ENCODE assay signal across 16 cellular contexts in the genomic region with DNA sequence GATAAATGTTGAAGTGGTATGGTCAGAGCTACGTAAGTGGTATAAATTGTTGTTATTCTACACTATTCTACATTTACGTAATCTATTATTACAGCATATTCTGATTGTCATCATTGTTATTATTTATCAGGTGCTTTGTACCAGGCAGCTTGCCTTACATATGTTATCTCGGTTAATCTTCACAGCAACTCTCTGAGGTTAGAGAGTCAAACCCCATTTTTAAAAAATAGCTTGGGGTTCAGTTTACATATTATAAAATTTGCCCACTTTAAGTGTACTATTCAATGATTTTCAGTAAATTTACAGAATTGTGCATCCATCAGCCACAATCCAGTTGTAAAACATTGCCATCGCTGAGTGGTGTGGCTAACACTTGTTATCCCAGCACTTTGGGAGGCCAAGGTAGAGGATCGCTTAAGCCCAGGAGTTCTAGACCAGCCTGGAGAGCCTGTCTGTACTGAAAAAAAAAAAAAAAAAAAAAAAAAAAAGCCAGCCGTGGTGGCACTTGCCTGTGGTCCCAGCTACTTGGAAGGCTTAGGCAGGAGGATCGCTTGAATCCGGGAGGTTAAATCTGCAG. TPM values are rescaled to one million over a fixed set of nuclear protein-coding genes. Genes with fewer than 3 reads are reported as not detected.
A peak's percentile ranks its signal among the peaks of the same experiment; 100 is the strongest.
DNase-seq lines count a peak whose midpoint lies in the region; ATAC-seq, FAIRE-seq and TF ChIP-seq lines count a peak whose summit lies in the region.
"Had no signal": no experiment of that assay in that cellular context is flagged by ENCODE, and none has a peak within 500 bp of the region (broad histone marks: within the 10 kb centered on the region; RNA-seq: fewer than 3 reads in every experiment).

No MANE protein-coding gene starts in this region.

- no peaks in the 10 kb centered on the region for H3K27me3 Mint-ChIP-seq in CD4-positive, alpha-beta memory T cell

- CTCF ChIA-PET in CD4-positive, alpha-beta memory T cell (lab: Charles Lee; ENCODE audit: partially characterized antibody), result interaction anchor here (1.1 to 4.1 kb wide), 9 partner anchors 14 to 122 kb away, joined by 3 to 36 read pairs (median 6); a partner anchor contains a TSS
- CTCF ChIA-PET in HepG2 (lab: Yijun Ruan, JAX; ENCODE audit: low intra/inter-chr PET ratio, low total read pairs), result no interaction called here

- TF ChIP-seq RAD21 in HepG2 (CRISPR knock-in tag; IDR thresholded peaks at IDR 0.05), result no peak

- peaks cover 40% of the 10 kb centered on the region for H3F3A ChIP-seq in MM.1S (ENCODE audit: insufficient read depth, low read length)

- no peak overlapping the region for H2AFZ ChIP-seq in MM.1S (ENCODE audit: low read length)
- H2AFZ ChIP-seq in HepG2 (ENCODE audit: low read length), result no peak overlapping the region

- in situ Hi-C loops in HepG2 (cut with HindIII; ENCODE audit: extremely low pct_ligation_motif_present, low pct_unique_long_range_greater_than_20kb), result no loop called here

- H3K36me3 ChIP-seq in CD4-positive, alpha-beta memory T cell (ENCODE audit: insufficient read depth, low read length), result peaks cover 10% of the 10 kb centered on the region
- peaks cover 16% of the 10 kb centered on the region for H3K36me3 ChIP-seq in MM.1S (replicated peaks; ENCODE audit: insufficient read depth, low read length)
- no peaks in the 10 kb centered on the region for H3K36me3 ChIP-seq in muscle layer of duodenum (ENCODE audit: control insufficient read depth in 1 of 2, insufficient read depth in 2 of 2, low read length in 2 of 2)
- H3K36me3 ChIP-seq in HepG2 (replicated peaks in 1 of 2; ENCODE audit: control insufficient read depth in 1 of 2, insufficient read depth in 2 of 2, low read length in 2 of 2), result no peaks in the 10 kb centered on the region
- H3K36me3 ChIP-seq: pancreas, SJSA1, tibial artery had no signal

- peak overlapping the region in 1 of 2 donors; percentile 20 for H3K4me3 ChIP-seq in CD4-positive, alpha-beta memory T cell (ENCODE audit: low read length in 2 of 2)
- no peak overlapping the region for H3K4me3 ChIP-seq in MM.1S (ENCODE audit: low read length)
- no peak overlapping the region for H3K4me3 ChIP-seq in muscle layer of duodenum (ENCODE audit: low read depth in 1 of 2, low read length in 2 of 2)
- no peak overlapping the region for H3K4me3 ChIP-seq in HepG2 (replicated peaks in 1 of 3; ENCODE audit: insufficient read depth in 1 of 3, low read depth in 2 of 3, low read length in 3 of 3)
- H3K4me3 ChIP-seq: pancreas, SJSA1, tibial artery had no signal

- H3K4me2 ChIP-seq in MM.1S (ENCODE audit: low read depth, low read length), result peak overlapping the region; percentile 64
- H3K4me2 ChIP-seq in HepG2 (ENCODE audit: low read depth, low read length), result no peak overlapping the region

- FAIRE-seq in HepG2 (lab: Jason Lieb, UNC), result no peak
- FAIRE-seq: pancreas, TTC549 had no signal

- TF ChIP-seq CTCF in MM.1S (IDR thresholded peaks at IDR 0.05; ENCODE audit: low read length), result no peak
- TF ChIP-seq CTCF in HepG2 (CRISPR knock-in tag; IDR thresholded peaks at IDR 0.05), result no peak

- no peak for ATAC-seq in activated naive CD4-positive, alpha-beta T cell treated with anti-CD3 and anti-CD28 coated beads, Interleukin-2, amount 50 U/mL, for 72 hours
- ATAC-seq in HepG2, result no peak
- ATAC-seq: HCT116, left colon, pancreas had no signal

- peaks cover 83% of the 10 kb centered on the region for H3K4me1 ChIP-seq in CD4-positive, alpha-beta memory T cell (ENCODE audit: insufficient read depth, low read length)
- H3K4me1 ChIP-seq in MM.1S (ENCODE audit: low read length) (peaks cover 74% of the 10 kb centered on the region), muscle layer of duodenum (ENCODE audit: control insufficient read depth in 1 of 2, insufficient read depth in 2 of 2, low read length in 2 of 2) (no peaks in the 10 kb centered on the region), HepG2 (ENCODE audit: insufficient read depth, low read length) (no peaks in the 10 kb centered on the region)
- H3K4me1 ChIP-seq: pancreas, SJSA1, tibial artery had no signal

- intact Hi-C loops in CD4-positive, alpha-beta memory T cell (cut with micrococcal nuclease), result no loop called here
- intact Hi-C loops in HepG2 (cut with micrococcal nuclease; ENCODE audit: unreplicated experiment), result no loop called here

- TF ChIP-seq POLR2A in HepG2 (IDR thresholded peaks at IDR 0.05; ENCODE audit: insufficient read depth in 1 of 2, low read depth in 2 of 2, low read length in 2 of 2), result no peak

- peaks cover 0 to 4% (median 0%) of the 10 kb centered on the region in 8 donors for H3K9me3 Mint-ChIP-seq in CD4-positive, alpha-beta memory T cell
- peaks cover 3 to 4% of the 10 kb centered on the region in 2 donors for H3K9me3 Mint-ChIP-seq in activated naive CD4-positive, alpha-beta T cell treated with anti-CD3 and anti-CD28 coated beads, Interleukin-2, amount 50 U/mL, for 72 hours

- H3K4me1 Mint-ChIP-seq in CD4-positive, alpha-beta memory T cell, result peaks cover 62 to 77% (median 68%) of the 10 kb centered on the region in 4 donors

- 42% methylated on average over 8 of the region's 8 CpGs for WGBS in HepG2 (ENCODE audit: low lambda C conversion rate)

- peaks cover 31 to 51% of the 10 kb centered on the region in 2 donors for H3K36me3 Mint-ChIP-seq in CD4-positive, alpha-beta memory T cell
- peaks cover 11 to 48% of the 10 kb centered on the region in 2 donors for H3K36me3 Mint-ChIP-seq in activated naive CD4-positive, alpha-beta T cell treated with anti-CD3 and anti-CD28 coated beads, Interleukin-2, amount 50 U/mL, for 72 hours

- peak overlapping the region; percentile 96 to 100 (median 99) for H3K27ac Mint-ChIP-seq in CD4-positive, alpha-beta memory T cell
- peak overlapping the region; percentile 87 to 89 for H3K27ac Mint-ChIP-seq in activated naive CD4-positive, alpha-beta T cell treated with anti-CD3 and anti-CD28 coated beads, Interleukin-2, amount 50 U/mL, for 72 hours

- POLR2A ChIA-PET in CD4-positive, alpha-beta memory T cell (lab: Charles Lee; ENCODE audit: partially characterized antibody), result interaction anchor here (1.0 to 11.7 kb wide), 10 partner anchors 9 to 121 kb away, joined by 3 to 196 read pairs (median 6); a partner anchor contains a TSS
- POLR2A ChIA-PET in HepG2 (lab: Yijun Ruan, JAX), result no interaction called here

- TF ChIP-seq EP300 in HepG2 (IDR thresholded peaks at IDR 0.05; ENCODE audit: low read depth in 2 of 2, low read length in 2 of 2) (no peak), HepG2 (CRISPR knock-in tag; IDR thresholded peaks at IDR 0.05; ENCODE audit: borderline replicate concordance) (no peak)

- H4K20me1 ChIP-seq in MM.1S (ENCODE audit: insufficient read depth, low read length) (no peaks in the 10 kb centered on the region), HepG2 (ENCODE audit: insufficient read depth, low read length) (no peaks in the 10 kb centered on the region)

- DNase-seq in CD4-positive, alpha-beta memory T cell, result peak; percentile 61 to 81 (median 77)
- DNase-seq in MM.1S, result no peak
- DNase-seq in activated naive CD4-positive, alpha-beta T cell treated with anti-CD3 and anti-CD28 coated beads, Interleukin-2, amount 50 U/mL, for 72 hours (ENCODE audit: low spot score in 2 of 2), result no peak
- DNase-seq in SW 1271 (lab: John Stamatoyannopoulos, UW), result no peak
- DNase-seq in NK-92 (lab: John Stamatoyannopoulos, UW; ENCODE audit: unreplicated experiment), result no peak
- DNase-seq in HT-29 (ENCODE audit: low spot score), result no peak
- DNase-seq in HepG2 (ENCODE audit: low spot score), result no peak
- DNase-seq: DMS153; left colon; pancreas; stimulated activated CD4-positive, alpha-beta T cell treated with anti-CD3 and anti-CD28 coated beads, Interleukin-4, amount 100 ng/mL, for 1 hour; tibial artery had no signal

- H3K79me2 ChIP-seq in MM.1S (ENCODE audit: low read length), result peaks cover 91% of the 10 kb centered on the region
- H3K79me2 ChIP-seq in HepG2 (ENCODE audit: insufficient read depth, low read length), result no peaks in the 10 kb centered on the region

- H3K27me3 ChIP-seq in CD4-positive, alpha-beta memory T cell (ENCODE audit: insufficient read depth, low read length), result no peaks in the 10 kb centered on the region
- H3K27me3 ChIP-seq in MM.1S (replicated peaks; ENCODE audit: insufficient read depth, low read length), result no peaks in the 10 kb centered on the region
- no peaks in the 10 kb centered on the region for H3K27me3 ChIP-seq in muscle layer of duodenum (ENCODE audit: low read depth, low read length)
- peaks cover 0 to 11% of the 10 kb centered on the region in 2 experiments; a peak in 2 of 5 replicates for H3K27me3 ChIP-seq in HepG2 (ENCODE audit: control insufficient read depth in 1 of 2, insufficient read depth in 2 of 2, low read length in 2 of 2)

- H3K9me3 ChIP-seq in CD4-positive, alpha-beta memory T cell (ENCODE audit: control insufficient read depth in 1 of 2, low read length in 2 of 2), result no peaks in the 10 kb centered on the region
- no peaks in the 10 kb centered on the region for H3K9me3 ChIP-seq in MM.1S (replicated peaks; ENCODE audit: insufficient read depth, low read length)
- no peaks in the 10 kb centered on the region for H3K9me3 ChIP-seq in muscle layer of duodenum (ENCODE audit: control insufficient read depth in 1 of 2, low read length in 2 of 2)
- H3K9me3 ChIP-seq in HepG2 (ENCODE audit: low read length), result no peaks in the 10 kb centered on the region
- H3K9me3 ChIP-seq: pancreas, SJSA1, tibial artery had no signal

- peak overlapping the region in 7 of 8 donors; percentile 72 to 87 (median 78) for H3K4me3 Mint-ChIP-seq in CD4-positive, alpha-beta memory T cell

- no peak overlapping the region for H3K9ac ChIP-seq in MM.1S (ENCODE audit: low read length)
- H3K9ac ChIP-seq in HepG2 (ENCODE audit: insufficient read depth, low read depth, low read length), result no peak overlapping the region

- peak overlapping the region; percentile 83 for H3K27ac ChIP-seq in CD4-positive, alpha-beta memory T cell (ENCODE audit: low read depth, low read length)
- H3K27ac ChIP-seq in MM.1S (ENCODE audit: low read length) (peak overlapping the region; percentile 85; the same call in 1 of the 2 replicates), muscle layer of duodenum (ENCODE audit: low read length) (peak overlapping the region; percentile 14), HepG2 (ENCODE audit: extremely low read length, insufficient read depth, low read length) (no peak overlapping the region)
- H3K27ac ChIP-seq: pancreas, SJSA1, tibial artery had no signal

- no TSS peak for BruUV-seq in HepG2 (replicated peaks; lab: Mats Ljungman, UMichigan)

- no peaks in the 10 kb centered on the region for H3K9me2 ChIP-seq in MM.1S (replicated peaks; ENCODE audit: insufficient read depth, low read length)

RNA-seq across cellular contexts. Expression of a gene that starts 35.5 kb away (rescaled TPM):
- total RNA-seq in CD4-positive, alpha-beta memory T cell, result 10 to 100 TPM; 54.3 to 55.1 TPM
- polyA plus RNA-seq in CD4-positive, alpha-beta memory T cell, result 10 to 100 TPM; 17.3 to 36.7 TPM
- total RNA-seq in activated naive CD4-positive, alpha-beta T cell treated with anti-CD3 and anti-CD28 coated beads, Interleukin-2, amount 50 U/mL, for 72 hours, result 10 to 100 TPM; 45.5 to 80.4 TPM
- not detected in 2 replicates for total RNA-seq in HT-29 (2014; rRNA removed; shearing (Covaris generic))
- total RNA-seq in HepG2 (2016; rRNA removed; fragmentation: Illumina TruSeq; extraction: Trizol), result 0.02 TPM in 1 of 2 replicates, not detected in the other
- not detected in 2 replicates for total RNA-seq in HepG2 (2016; cell fraction: cytosol; rRNA removed; fragmentation: Illumina TruSeq; extraction: Trizol; ENCODE audit: low read depth)
- 0.04 TPM in 1 of 2 replicates, not detected in the other for total RNA-seq in HepG2 (2016; cell fraction: insoluble cytoplasmic fraction; rRNA removed; fragmentation: Illumina TruSeq; extraction: Trizol)
- 0.03 TPM in 1 of 2 replicates, not detected in the other for total RNA-seq in HepG2 (2016; cell fraction: membrane; rRNA removed; fragmentation: Illumina TruSeq; extraction: Trizol)
- total RNA-seq in HepG2 (2016; cell fraction: nucleus; rRNA removed; fragmentation: Illumina TruSeq; extraction: Trizol), result not detected in 2 replicates
- 0.09 and 0.11 TPM in 2 replicates for polyA plus RNA-seq in HepG2 (2011; rRNA removed)
- polyA plus RNA-seq in HepG2 (2011; cell fraction: cytosol; rRNA removed), result 0.05 and 0.08 TPM in 2 replicates
- 0.06 and 0.07 TPM in 2 replicates for polyA plus RNA-seq in HepG2 (2011; cell fraction: nucleus; rRNA removed)
- polyA plus RNA-seq in HepG2 (2012), result 0.05 and 0.11 TPM in 2 replicates
- not detected in 2 replicates for polyA plus RNA-seq in HepG2 (2016; cell fraction: cytosol; fragmentation: Illumina TruSeq; extraction: Trizol; ENCODE audit: low read depth)
- not detected in 2 replicates for polyA plus RNA-seq in HepG2 (2016; cell fraction: insoluble cytoplasmic fraction; fragmentation: Illumina TruSeq; extraction: Trizol; ENCODE audit: low read depth)
- not detected in 2 replicates for polyA plus RNA-seq in HepG2 (2016; cell fraction: membrane; fragmentation: Illumina TruSeq; extraction: Trizol; ENCODE audit: low read depth)
- polyA plus RNA-seq in HepG2 (2016; cell fraction: nucleus; fragmentation: Illumina TruSeq; extraction: Trizol; ENCODE audit: insufficient read depth, low read depth), result not detected in 2 replicates
- polyA minus RNA-seq in HepG2 (2011; rRNA and poly(A)+ RNA removed; ENCODE audit: low replicate concordance), result 0.12 and 0.21 TPM in 2 replicates
- not detected in 2 replicates for polyA minus RNA-seq in HepG2 (2011; cell fraction: cytosol; rRNA and poly(A)+ RNA removed)
- polyA minus RNA-seq in HepG2 (2011; cell fraction: nucleus; rRNA and poly(A)+ RNA removed), result 0.13 TPM in 1 of 2 replicates, not detected in the other

Comparison
In these comparisons a context has a peak if more than half of its experiments do, and no peak if none do; other contexts are left out.
1. DNase-seq: peak in CD4-positive, alpha-beta memory T cell (5 of 5); none in MM.1S (single experiment), activated naive CD4-positive, alpha-beta T cell treated with anti-CD3 and anti-CD28 coated beads, Interleukin-2, amount 50 U/mL, for 72 hours (0 of 2), SW 1271 (0 of 2), NK-92 (single experiment), HT-29 (single experiment) and HepG2 (single experiment).
2. RNA of a gene that starts 35.5 kb away (total RNA-seq): 45.5 to 80.4 TPM in activated naive CD4-positive, alpha-beta T cell treated with anti-CD3 and anti-CD28 coated beads, Interleukin-2, amount 50 U/mL, for 72 hours and 54.3 to 55.1 TPM in CD4-positive, alpha-beta memory T cell; 0.02 to 0.04 TPM in HepG2 and not detected in HT-29; every median in the first group is over 10 times any median in the second.